ENCODE assay signal across 8 cellular contexts in genomic region chr12:54053625-54054441, GRCh38. TPM values are rescaled to one million over a fixed set of nuclear protein-coding genes. Genes with fewer than 3 reads are reported as not detected.
A peak's percentile ranks its signal among the peaks of the same experiment; 100 is the strongest.
DNase-seq lines count a peak whose midpoint lies in the region; ATAC-seq and TF ChIP-seq lines count a peak whose summit lies in the region.

Gene HOXC4 (plus strand): TSS chr12:54053835. CDS start chr12:54053923, 88 bp downstream.

- H3K4me1 Mint-ChIP-seq in Calu3 (ENCODE audit: low read depth, unreplicated experiment) (no peaks in the 10 kb centered on the region), naive B cell (peaks cover 28 to 50% (median 40%) of the 10 kb centered on the region in 3 donors)

- H3K36me3 Mint-ChIP-seq in Calu3 (ENCODE audit: insufficient read depth, unreplicated experiment) = peaks cover 9% of the 10 kb centered on the region
- H3K36me3 Mint-ChIP-seq in naive B cell = peaks cover 0 to 21% of the 10 kb centered on the region in 2 donors

- CTCF ChIA-PET in Calu3 (lab: Charles Lee) = interaction anchor here (0.6 to 1.1 kb wide), 3 partner anchors 26 to 546 kb away, joined by 3 to 5 read pairs (median 4); partner anchors contain the start of gene HOXC6

- no peak within 1 kb of the TSS for H3K27ac Mint-ChIP-seq in Calu3 (ENCODE audit: unreplicated experiment)
- peak within 1 kb of the TSS in 5 of 6 donors; percentile 72 to 97 (median 87) for H3K27ac Mint-ChIP-seq in naive B cell

- H3K9me3 Mint-ChIP-seq in Calu3 (ENCODE audit: low read depth, unreplicated experiment) = no peaks in the 10 kb centered on the region
- H3K9me3 Mint-ChIP-seq in naive B cell = peaks cover 0 to 15% (median under 1%) of the 10 kb centered on the region in 7 donors

- TF ChIP-seq CTCF in Calu3 (IDR thresholded peaks at IDR 0.05; ENCODE audit: unreplicated experiment) = no peak

- H3K36me3 ChIP-seq in effector memory CD4-positive, alpha-beta T cell (ENCODE audit: control insufficient read depth, insufficient read depth, low read length) = no peaks in the 10 kb centered on the region

- H3K27me3 Mint-ChIP-seq in Calu3 (ENCODE audit: unreplicated experiment) (peaks cover 98% of the 10 kb centered on the region), naive B cell (peaks cover 86 to 91% (median 86%) of the 10 kb centered on the region in 3 donors)

- DNase-seq in Calu3 = no peak
- peak; percentile 29 for DNase-seq in NCI-H2227 treated with DMSO at 0.1 percent for 48 hours (lab: John Stamatoyannopoulos, UW)
- no peak for DNase-seq in effector memory CD4-positive, alpha-beta T cell
- DNase-seq in naive B cell = no peak
- no peak for DNase-seq in DMS 273 (lab: John Stamatoyannopoulos, UW; ENCODE audit: unreplicated experiment)
- no peak for DNase-seq in DMS153 (lab: John Stamatoyannopoulos, UW)
- DNase-seq in SIG-M5 (lab: John Stamatoyannopoulos, UW) = no peak

- H3K4me3 ChIP-seq in effector memory CD4-positive, alpha-beta T cell (ENCODE audit: insufficient read depth, low read depth, low read length, poor library complexity, severe bottlenecking) = peak within 1 kb of the TSS; percentile 31

- H3K4me3 Mint-ChIP-seq in Calu3 (ENCODE audit: low read depth, unreplicated experiment) (peak within 1 kb of the TSS; percentile 67), naive B cell (peak within 1 kb of the TSS; percentile 81 to 95 (median 90))

- ATAC-seq in GM21367 (IDR thresholded peaks at IDR 0.05; ENCODE audit: unreplicated experiment) = peak; percentile 21
- ATAC-seq in naive B cell (ENCODE audit: low read depth in 2 of 2) = peak; percentile 74 to 75

- H3K27me3 ChIP-seq in effector memory CD4-positive, alpha-beta T cell (replicated peaks; ENCODE audit: control insufficient read depth, insufficient read depth, low read length, poor library complexity, severe bottlenecking) = peaks cover 57% of the 10 kb centered on the region

- H3K27ac ChIP-seq in effector memory CD4-positive, alpha-beta T cell (ENCODE audit: insufficient read depth, low read length, poor library complexity, severe bottlenecking) = no peak within 1 kb of the TSS

- no TSS peak for BruUV-seq in Calu3 (replicated peaks; lab: Mats Ljungman, UMichigan)

- intact Hi-C loops in Calu3 (cut with micrococcal nuclease; ENCODE audit: unreplicated experiment) = no loop called here

- H3K9me3 ChIP-seq in effector memory CD4-positive, alpha-beta T cell (ENCODE audit: control insufficient read depth, low read length) = no peaks in the 10 kb centered on the region

- peaks cover 28% of the 10 kb centered on the region for H3K4me1 ChIP-seq in effector memory CD4-positive, alpha-beta T cell (ENCODE audit: control insufficient read depth, insufficient read depth, low read length, poor library complexity, severe bottlenecking)

RNA-seq across cellular contexts. Expression of gene HOXC4, which starts in this region (rescaled TPM):
- 0.44 and 0.57 TPM in 2 replicates for total RNA-seq in Calu3 (2022)
- 1 to 10 TPM in 1 of 6 donors, under 1 TPM in 4, not detected in 1; 0.17 to 1.0 (median 0.42) TPM for polyA plus RNA-seq in naive B cell (ENCODE audit: low read depth in 6 of 6)
